In the genomic region with DNA sequence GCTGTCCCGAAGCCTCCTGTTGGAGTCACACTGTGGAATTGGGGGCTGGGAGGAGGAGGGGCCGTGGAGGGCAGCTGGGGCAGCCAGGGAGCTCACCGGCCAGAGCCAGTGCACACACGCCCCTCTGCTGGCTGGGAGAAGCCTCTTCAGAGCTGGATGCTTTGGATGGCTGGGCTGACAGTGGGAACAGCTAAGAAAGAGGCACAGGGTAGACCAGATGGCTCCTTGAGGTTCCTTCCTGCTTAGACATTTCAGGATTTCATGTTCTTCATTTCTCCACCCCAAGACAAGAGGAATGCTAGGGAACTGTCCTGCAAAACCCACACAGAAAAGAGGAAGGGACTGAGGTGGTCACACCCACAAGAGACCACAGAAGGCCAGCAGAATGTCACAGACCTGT, we compare ENCODE assay signal across 1 cellular context.
TF ChIP-seq lines count a peak whose summit lies in the region.

No MANE protein-coding gene starts in this region.

TF ChIP-seq in HCT116, 20 proteins besides CTCF, POLR2A, EP300 and RAD21 (continued from another document):
- TF ChIP-seq EZH2 (IDR thresholded peaks at IDR 0.05) = no peak
- no peak for TF ChIP-seq SP1 (IDR thresholded peaks at IDR 0.05; ENCODE audit: low read depth)
